Comparison of ENCODE assay signal across 17 cellular contexts in genomic region chr2:110662560-110662959, GRCh38.
"Had no signal": no experiment of that assay in that cellular context is flagged by ENCODE, and none has a peak within 500 bp of the region (broad histone marks: within the 10 kb centered on the region; RNA-seq: fewer than 3 reads in every experiment).

No MANE protein-coding gene starts in this region.

- H3K27me3 Mint-ChIP-seq: activated CD8-positive, alpha-beta memory T cell treated with anti-CD3 and anti-CD28 coated beads, Interleukin-2, amount 10 ng/mL, durations not matched to agents 7 days and 5 days; activated naive CD8-positive, alpha-beta T cell; activated T-cell treated with anti-CD3 and anti-CD28 coated beads, Interleukin-2, amount 50 U/mL, for 24 hours; stimulated activated naive CD8-positive, alpha-beta T cell treated with anti-CD3 and anti-CD28 coated beads, Interleukin-15, amount 100 ng/mL, for 72 hours had no signal

- H3K27ac ChIP-seq: thoracic aorta had no signal

- H3K4me3 ChIP-seq: thoracic aorta had no signal

- H3K9me3 Mint-ChIP-seq: activated T-cell treated with anti-CD3 and anti-CD28 coated beads, Interleukin-2, amount 50 U/mL, for 24 hours; immature natural killer cell; nephron; stimulated activated naive CD8-positive, alpha-beta T cell treated with anti-CD3 and anti-CD28 coated beads, Interleukin-15, amount 100 ng/mL, for 72 hours; T-helper 2 cell treated with Interferon-gamma antibody and Interleukin-4, amounts not matched to agents 5 μg/mL and 100 μg/mL, for 36 hours had no signal

- H3K4me1 Mint-ChIP-seq: stimulated activated naive CD8-positive, alpha-beta T cell treated with anti-CD3 and anti-CD28 coated beads, Interleukin-15, amount 100 ng/mL, for 72 hours had no signal

- H3K27ac Mint-ChIP-seq: activated CD8-positive, alpha-beta memory T cell treated with anti-CD3 and anti-CD28 coated beads, Interleukin-2, amount 10 ng/mL, durations not matched to agents 7 days and 5 days; activated naive CD8-positive, alpha-beta T cell; activated T-cell treated with anti-CD3 and anti-CD28 coated beads, Interleukin-2, amount 50 U/mL, for 24 hours; immature natural killer cell; stimulated activated naive CD8-positive, alpha-beta T cell treated with anti-CD3 and anti-CD28 coated beads, Interleukin-15, amount 100 ng/mL, for 72 hours had no signal

- H3K36me3 ChIP-seq: thoracic aorta had no signal

- ATAC-seq: activated CD8-positive, alpha-beta memory T cell treated with anti-CD3 and anti-CD28 coated beads, Interleukin-2, amount 10 ng/mL, durations not matched to agents 7 days and 5 days; stimulated activated naive CD8-positive, alpha-beta T cell treated with anti-CD3 and anti-CD28 coated beads, Interleukin-15, amount 100 ng/mL, for 72 hours had no signal

- H3K4me3 Mint-ChIP-seq: activated CD8-positive, alpha-beta memory T cell treated with anti-CD3 and anti-CD28 coated beads, Interleukin-2, amount 10 ng/mL, durations not matched to agents 7 days and 5 days; activated naive CD8-positive, alpha-beta T cell; activated T-cell treated with anti-CD3 and anti-CD28 coated beads, Interleukin-2, amount 50 U/mL, for 24 hours; immature natural killer cell; nephron; stimulated activated naive CD8-positive, alpha-beta T cell treated with anti-CD3 and anti-CD28 coated beads, Interleukin-15, amount 100 ng/mL, for 72 hours; T-helper 2 cell treated with Interferon-gamma antibody and Interleukin-4, amounts not matched to agents 5 μg/mL and 100 μg/mL, for 36 hours had no signal

- DNase-seq: activated CD4-positive, alpha-beta T cell treated with anti-CD3 and anti-CD28 coated beads, Interleukin-2, amount 50 U/mL, for 48 hours; activated CD4-positive, CD25-positive, alpha-beta regulatory T cell treated with anti-CD3 and anti-CD28 coated beads, Interleukin-2, amount 50 U/mL, for 72 hours; activated CD8-positive, alpha-beta memory T cell treated with anti-CD3 and anti-CD28 coated beads, Interleukin-2, amount 10 ng/mL, durations not matched to agents 7 days and 5 days; activated effector memory CD4-positive, alpha-beta T cell treated with Interleukin-2 at 50 U/mL for 16 hours; activated T-cell treated with anti-CD3 and anti-CD28 coated beads, Interleukin-2, amount 50 U/mL, for 24 hours; aorta; caudate nucleus; effector memory CD4-positive, alpha-beta T cell; glutamatergic neuron; immature natural killer cell; occipital lobe; stimulated activated CD4-positive, alpha-beta T cell treated with anti-CD3 and anti-CD28 coated beads, Interleukin-4, amount 100 ng/mL, for 4 hours; stimulated activated naive CD8-positive, alpha-beta T cell treated with anti-CD3 and anti-CD28 coated beads, Interleukin-15, amount 100 ng/mL, for 72 hours had no signal
